In genomic region chr4:25839687-25840086, GRCh38 we compare ENCODE assay signal across 22 cellular contexts.
"Had no signal": no experiment of that assay in that cellular context is flagged by ENCODE, and none has a peak within 500 bp of the region (broad histone marks: within the 10 kb centered on the region; RNA-seq: fewer than 3 reads in every experiment).

No MANE protein-coding gene starts in this region.

- H3K4me1 Mint-ChIP-seq: nephron had no signal

- H3K9me3 ChIP-seq: psoas muscle, sigmoid colon, stomach, thoracic aorta, upper lobe of left lung had no signal

- H3K27ac ChIP-seq: neural progenitor cell, psoas muscle, sigmoid colon, stomach, thoracic aorta, tibial nerve, upper lobe of left lung had no signal

- H3K27me3 ChIP-seq: neural progenitor cell, sigmoid colon, stomach, tibial nerve, upper lobe of left lung had no signal

- H3K4me3 Mint-ChIP-seq: memory B cell, naive B cell, nephron, neural progenitor cell had no signal

- DNase-seq: cortex of kidney; effector CD4-positive, alpha-beta T cell; head of caudate nucleus; kidney; naive B cell; psoas muscle; right cardiac atrium; sigmoid colon; small intestine; stimulated activated CD4-positive, alpha-beta T cell treated with anti-CD3 and anti-CD28 coated beads, Interleukin-15, amount 100 ng/mL, for 24 hours; stimulated activated CD4-positive, alpha-beta T cell treated with anti-CD3 and anti-CD28 coated beads, Interleukin-2, amount 100 ng/mL, for 48 hours; stimulated activated CD8-positive, alpha-beta memory T cell treated with anti-CD3 and anti-CD28 coated beads, Interleukin-4, amount 100 ng/mL, for 48 hours; stimulated activated naive CD4-positive, alpha-beta T cell treated with Interleukin-2 at 50 U/mL for 16 hours; stomach; upper lobe of left lung had no signal

- H3K27ac Mint-ChIP-seq: nephron, neural progenitor cell had no signal

- H3K4me3 ChIP-seq: lung, neural progenitor cell, psoas muscle, sigmoid colon, stomach, thoracic aorta, tibial nerve, upper lobe of left lung had no signal

- H3K27me3 Mint-ChIP-seq: memory B cell, naive B cell had no signal

- ATAC-seq: left lobe of liver, psoas muscle, right cardiac atrium had no signal

- H3K4me2 ChIP-seq: neural progenitor cell had no signal

- H3K9me3 Mint-ChIP-seq: memory B cell, naive B cell, nephron, neural progenitor cell had no signal

- H3K4me1 ChIP-seq: psoas muscle, sigmoid colon had no signal

- H2AFZ ChIP-seq: neural progenitor cell had no signal

- H3K36me3 ChIP-seq: neural progenitor cell, sigmoid colon, stomach, thoracic aorta, tibial nerve, upper lobe of left lung had no signal

- H3K9ac ChIP-seq: neural progenitor cell had no signal
